20 cellular contexts compared by ENCODE assay signal in the genomic region with DNA sequence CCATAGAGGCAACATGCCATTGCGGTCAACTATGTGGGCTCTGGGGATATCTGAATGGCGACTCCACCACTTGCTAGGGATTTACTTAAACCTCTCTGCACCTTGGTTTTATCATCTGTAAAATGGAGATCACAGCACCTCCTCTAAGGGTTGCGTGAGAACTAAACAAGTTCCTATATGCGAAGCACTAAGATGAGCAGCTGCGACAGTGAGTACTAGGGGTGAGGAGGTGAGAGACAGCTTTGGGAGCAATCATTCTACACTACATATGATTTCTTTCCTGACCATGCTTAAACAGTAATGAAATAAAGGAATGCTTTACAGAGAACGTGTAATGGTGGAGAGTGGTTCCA.
DNase-seq lines count a peak whose midpoint lies in the region; ATAC-seq and TF ChIP-seq lines count a peak whose summit lies in the region.
"Had no signal": no experiment of that assay in that cellular context is flagged by ENCODE, and none has a peak within 500 bp of the region (broad histone marks: within the 10 kb centered on the region; RNA-seq: fewer than 3 reads in every experiment).

No MANE protein-coding gene starts in this region.

- peak overlapping the region in 6 of 8 donors; percentile 40 to 73 (median 62) for H3K4me3 Mint-ChIP-seq in CD4-positive, alpha-beta memory T cell
- H3K4me3 Mint-ChIP-seq in effector memory CD8-positive, alpha-beta T cell = peak overlapping the region; percentile 76 to 85
- no peak overlapping the region for H3K4me3 Mint-ChIP-seq in progenitor cell of endocrine pancreas (ENCODE audit: low read depth)
- H3K4me3 Mint-ChIP-seq in T-helper 2 cell treated with Interferon-gamma antibody and Interleukin-4, amounts not matched to agents 5 μg/mL and 100 μg/mL, for 36 hours = no peak overlapping the region
- H3K4me3 Mint-ChIP-seq: dendritic cell treated with granulocyte-macrophage colony-stimulating factor and Interleukin-4, amounts not matched to agents 40 ng/mL and 50 ng/mL, for 4 days; GM23338; neural progenitor cell had no signal

- H3K27ac Mint-ChIP-seq in CD4-positive, alpha-beta memory T cell = peak overlapping the region in 4 of 7 donors; percentile 36 to 74 (median 42)
- H3K27ac Mint-ChIP-seq in effector memory CD8-positive, alpha-beta T cell = peak overlapping the region; percentile 71 to 78
- peak overlapping the region; percentile 31 for H3K27ac Mint-ChIP-seq in progenitor cell of endocrine pancreas
- no peak overlapping the region for H3K27ac Mint-ChIP-seq in T-helper 2 cell treated with Interferon-gamma antibody and Interleukin-4, amounts not matched to agents 5 μg/mL and 100 μg/mL, for 36 hours
- H3K27ac Mint-ChIP-seq: activated naive CD4-positive, alpha-beta T cell treated with anti-CD3 and anti-CD28 coated beads, Interleukin-2, amount 50 U/mL, for 72 hours; dendritic cell treated with granulocyte-macrophage colony-stimulating factor and Interleukin-4, amounts not matched to agents 40 ng/mL and 50 ng/mL, for 4 days; GM23338; neural progenitor cell had no signal

- H3K27ac ChIP-seq in CD4-positive, alpha-beta memory T cell (ENCODE audit: low read depth, low read length) = no peak overlapping the region
- no peak overlapping the region for H3K27ac ChIP-seq in Panc1 (ENCODE audit: low read length)
- H3K27ac ChIP-seq: neural progenitor cell had no signal

- in situ Hi-C loops in Panc1 (cut with HindIII; ENCODE audit: low pct_unique_long_range_greater_than_20kb, low sequenced_read_pairs) = loop anchor here (10.0 kb wide), 1 partner anchor 56 kb away; no protein-coding TSS in a partner anchor

- H3K36me3 ChIP-seq in CD4-positive, alpha-beta memory T cell (ENCODE audit: insufficient read depth, low read length) = no peaks in the 10 kb centered on the region
- H3K36me3 ChIP-seq in Panc1 (ENCODE audit: control insufficient read depth, insufficient read depth, low read length) = no peaks in the 10 kb centered on the region
- H3K36me3 ChIP-seq: neural progenitor cell, spleen had no signal

- no peak overlapping the region for H3K4me3 ChIP-seq in CD4-positive, alpha-beta memory T cell (ENCODE audit: low read length in 2 of 2)
- H3K4me3 ChIP-seq in Panc1 (ENCODE audit: low read depth in 2 of 2, low read length in 2 of 2) = no peak overlapping the region
- H3K4me3 ChIP-seq: GM23338, neural progenitor cell, psoas muscle had no signal

- H3K27me3 ChIP-seq in CD4-positive, alpha-beta memory T cell (ENCODE audit: insufficient read depth, low read length) = no peaks in the 10 kb centered on the region
- H3K27me3 ChIP-seq in Panc1 (ENCODE audit: control insufficient read depth, insufficient read depth, low read length) = no peaks in the 10 kb centered on the region
- H3K27me3 ChIP-seq: neural progenitor cell, spleen had no signal

- POLR2A ChIA-PET in CD4-positive, alpha-beta memory T cell (lab: Charles Lee; ENCODE audit: partially characterized antibody) = interaction anchor here (1.4 kb wide), 1 partner anchor 30 kb away, joined by 4 read pairs; no protein-coding TSS in a partner anchor
- POLR2A ChIA-PET in Panc1 (lab: Charles Lee) = no interaction called here

- CTCF ChIA-PET in CD4-positive, alpha-beta memory T cell (lab: Charles Lee; ENCODE audit: partially characterized antibody) = no interaction called here
- CTCF ChIA-PET in Panc1 (lab: Charles Lee) = no interaction called here

- BruUV-seq in Panc1 (replicated peaks; lab: Mats Ljungman, UMichigan) = TSS peak; percentile 13

- DNase-seq in CD4-positive, alpha-beta memory T cell = no peak
- DNase-seq in Panc1 (ENCODE audit: low read depth, low spot score) = no peak
- peak in 2 of 3 experiments; percentile 6 to 12 for DNase-seq in effector memory CD8-positive, alpha-beta T cell
- no peak for DNase-seq in progenitor cell of endocrine pancreas (ENCODE audit: low spot score, unreplicated experiment)
- DNase-seq in effector CD8-positive, alpha-beta T cell (lab: John Stamatoyannopoulos, UW) = no peak
- DNase-seq in T-helper 2 cell treated with Interferon-gamma antibody and Interleukin-4, amounts not matched to agents 5 μg/mL and 100 μg/mL, for 36 hours (ENCODE audit: low spot score) = no peak
- DNase-seq in NCI-H748 treated with DMSO at 0.1 percent for 48 hours (lab: John Stamatoyannopoulos, UW) = no peak
- DNase-seq: activated CD4-positive, alpha-beta T cell treated with anti-CD3 and anti-CD28 coated beads, Interleukin-2, amount 50 U/mL, for 48 hours; Caco-2; EL; foreskin fibroblast; NCI-H524; psoas muscle; spleen; stimulated activated CD4-positive, alpha-beta T cell treated with anti-CD3 and anti-CD28 coated beads, Interleukin-4, amount 100 ng/mL, for 4 hours had no signal

- peaks cover 0 to 6% of the 10 kb centered on the region in 2 donors for H3K36me3 Mint-ChIP-seq in CD4-positive, alpha-beta memory T cell
- peaks cover 16% of the 10 kb centered on the region for H3K36me3 Mint-ChIP-seq in effector memory CD8-positive, alpha-beta T cell (ENCODE audit: insufficient read depth)
- no peaks in the 10 kb centered on the region for H3K36me3 Mint-ChIP-seq in progenitor cell of endocrine pancreas (ENCODE audit: insufficient read depth)
- no peaks in the 10 kb centered on the region for H3K36me3 Mint-ChIP-seq in T-helper 2 cell treated with Interferon-gamma antibody and Interleukin-4, amounts not matched to agents 5 μg/mL and 100 μg/mL, for 36 hours (ENCODE audit: low read depth)
- H3K36me3 Mint-ChIP-seq: activated naive CD4-positive, alpha-beta T cell treated with anti-CD3 and anti-CD28 coated beads, Interleukin-2, amount 50 U/mL, for 72 hours had no signal

- ATAC-seq in Panc1 (no peak), HG03460 (IDR thresholded peaks at IDR 0.05; ENCODE audit: unreplicated experiment) (no peak)
- peak; percentile 61 for ATAC-seq in effector memory CD8-positive, alpha-beta T cell (replicated peaks)
- ATAC-seq: activated naive CD4-positive, alpha-beta T cell treated with anti-CD3 and anti-CD28 coated beads, Interleukin-2, amount 50 U/mL, for 72 hours; GM23338; psoas muscle had no signal

- H3K4me1 Mint-ChIP-seq in CD4-positive, alpha-beta memory T cell = peaks cover 78 to 96% (median 88%) of the 10 kb centered on the region in 4 donors
- H3K4me1 Mint-ChIP-seq in effector memory CD8-positive, alpha-beta T cell (ENCODE audit: low read depth in 2 of 2) = peaks cover 74 to 91% of the 10 kb centered on the region in 2 donors
- peaks cover 43% of the 10 kb centered on the region for H3K4me1 Mint-ChIP-seq in progenitor cell of endocrine pancreas (ENCODE audit: low read depth)
- peaks cover 56% of the 10 kb centered on the region for H3K4me1 Mint-ChIP-seq in T-helper 2 cell treated with Interferon-gamma antibody and Interleukin-4, amounts not matched to agents 5 μg/mL and 100 μg/mL, for 36 hours (ENCODE audit: low read depth)

- no peaks in the 10 kb centered on the region for H3K27me3 Mint-ChIP-seq in CD4-positive, alpha-beta memory T cell
- H3K27me3 Mint-ChIP-seq in effector memory CD8-positive, alpha-beta T cell = no peaks in the 10 kb centered on the region
- no peaks in the 10 kb centered on the region for H3K27me3 Mint-ChIP-seq in progenitor cell of endocrine pancreas
- no peaks in the 10 kb centered on the region for H3K27me3 Mint-ChIP-seq in T-helper 2 cell treated with Interferon-gamma antibody and Interleukin-4, amounts not matched to agents 5 μg/mL and 100 μg/mL, for 36 hours (ENCODE audit: low read depth)
- H3K27me3 Mint-ChIP-seq: dendritic cell treated with granulocyte-macrophage colony-stimulating factor and Interleukin-4, amounts not matched to agents 40 ng/mL and 50 ng/mL, for 4 days had no signal

- H3K4me1 ChIP-seq in CD4-positive, alpha-beta memory T cell (ENCODE audit: insufficient read depth, low read length) = peaks cover 93% of the 10 kb centered on the region
- H3K4me1 ChIP-seq in Panc1 (ENCODE audit: control insufficient read depth, insufficient read depth, low read length) = peaks cover 31% of the 10 kb centered on the region
- H3K4me1 ChIP-seq: Caco-2 had no signal

- TF ChIP-seq CTCF in Panc1 (IDR thresholded peaks at IDR 0.05) (no peak), progenitor cell of endocrine pancreas (IDR thresholded peaks at IDR 0.05; ENCODE audit: unreplicated experiment) (no peak)

- H3K9me3 ChIP-seq in CD4-positive, alpha-beta memory T cell (ENCODE audit: control insufficient read depth in 1 of 2, low read length in 2 of 2) = no peaks in the 10 kb centered on the region
- no peaks in the 10 kb centered on the region for H3K9me3 ChIP-seq in Panc1 (ENCODE audit: control insufficient read depth, insufficient read depth, low read depth, low read length)
- H3K9me3 ChIP-seq: Caco-2, psoas muscle, spleen had no signal

- H3K9me3 Mint-ChIP-seq in CD4-positive, alpha-beta memory T cell = no peaks in the 10 kb centered on the region
- H3K9me3 Mint-ChIP-seq in effector memory CD8-positive, alpha-beta T cell = no peaks in the 10 kb centered on the region
- no peaks in the 10 kb centered on the region for H3K9me3 Mint-ChIP-seq in progenitor cell of endocrine pancreas (ENCODE audit: low read depth)
- no peaks in the 10 kb centered on the region for H3K9me3 Mint-ChIP-seq in T-helper 2 cell treated with Interferon-gamma antibody and Interleukin-4, amounts not matched to agents 5 μg/mL and 100 μg/mL, for 36 hours
- H3K9me3 Mint-ChIP-seq: activated naive CD4-positive, alpha-beta T cell treated with anti-CD3 and anti-CD28 coated beads, Interleukin-2, amount 50 U/mL, for 72 hours; dendritic cell treated with granulocyte-macrophage colony-stimulating factor and Interleukin-4, amounts not matched to agents 40 ng/mL and 50 ng/mL, for 4 days; GM23338 had no signal

- intact Hi-C loops in CD4-positive, alpha-beta memory T cell (cut with micrococcal nuclease) = no loop called here
- intact Hi-C loops in Panc1 (cut with micrococcal nuclease; ENCODE audit: unreplicated experiment) = no loop called here

Comparison
In these comparisons a context has a peak if more than half of its experiments do, and no peak if none do; other contexts are left out.
1. DNase-seq: peak in effector memory CD8-positive, alpha-beta T cell (2 of 3); none in CD4-positive, alpha-beta memory T cell (0 of 5), Panc1 (single experiment), progenitor cell of endocrine pancreas (single experiment), effector CD8-positive, alpha-beta T cell (single experiment), T-helper 2 cell treated with Interferon-gamma antibody and Interleukin-4, amounts not matched to agents 5 μg/mL and 100 μg/mL, for 36 hours (single experiment) and NCI-H748 treated with DMSO at 0.1 percent for 48 hours (single experiment).
2. H3K4me3 Mint-ChIP-seq: peak in CD4-positive, alpha-beta memory T cell (6 of 8) and effector memory CD8-positive, alpha-beta T cell (2 of 2); none in progenitor cell of endocrine pancreas (single experiment) and T-helper 2 cell treated with Interferon-gamma antibody and Interleukin-4, amounts not matched to agents 5 μg/mL and 100 μg/mL, for 36 hours (single experiment).